In the genomic region with DNA sequence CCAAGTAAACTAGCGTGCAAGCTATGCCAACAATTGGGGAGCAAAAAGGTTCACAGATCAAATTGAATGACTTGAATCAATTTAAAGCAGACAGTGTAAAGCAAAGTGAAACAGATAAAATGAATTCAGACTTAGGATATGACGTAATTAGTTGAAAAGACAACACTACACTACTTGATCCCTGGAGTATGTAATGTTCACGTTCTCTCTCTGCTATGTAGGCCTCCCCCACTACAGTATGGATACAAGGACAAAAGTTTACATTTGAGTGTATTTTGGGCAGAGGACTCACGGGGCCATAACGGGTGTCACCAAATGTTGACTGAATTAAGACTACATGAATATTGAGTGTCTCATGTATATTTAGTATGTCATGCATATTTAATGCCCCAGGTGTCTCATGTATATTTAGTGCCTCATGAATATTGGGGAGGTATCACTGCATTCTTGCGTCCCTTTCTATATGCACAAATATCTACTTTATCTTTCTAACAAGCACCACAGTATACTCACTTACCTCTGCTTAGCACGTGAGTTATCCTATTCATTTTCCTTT, we compare ENCODE assay signal across 27 cellular contexts. TPM values are rescaled to one million over a fixed set of nuclear protein-coding genes. Genes with fewer than 3 reads are reported as not detected.
A peak's percentile ranks its signal among the peaks of the same experiment; 100 is the strongest.
DNase-seq lines count a peak whose midpoint lies in the region; ATAC-seq and TF ChIP-seq lines count a peak whose summit lies in the region.
"Had no signal": no experiment of that assay in that cellular context is flagged by ENCODE, and none has a peak within 500 bp of the region (broad histone marks: within the 10 kb centered on the region; RNA-seq: fewer than 3 reads in every experiment).

No MANE protein-coding gene starts in this region.

- H3K4me2 ChIP-seq in SK-N-SH, result no peak overlapping the region; the same call in 1 of the 2 replicates
- H3K4me2 ChIP-seq: A549 had no signal

- H4K20me1 ChIP-seq in SK-N-SH (ENCODE audit: insufficient read depth), result no peaks in the 10 kb centered on the region

- H3K36me3 ChIP-seq in SK-N-SH (replicated peaks in 1 of 2; ENCODE audit: control insufficient read depth in 1 of 2, insufficient read depth in 2 of 2, low read length in 1 of 2), result no peaks in the 10 kb centered on the region
- H3K36me3 ChIP-seq in HEK293 (ENCODE audit: control insufficient read depth in 2 of 2, insufficient read depth in 1 of 2, low read length in 2 of 2), result no peaks in the 10 kb centered on the region
- H3K36me3 ChIP-seq: MG63, Peyer's patch had no signal

- H3K9ac ChIP-seq in SK-N-SH, result no peak overlapping the region

- in situ Hi-C loops in SK-MEL-5 (cut with HindIII; ENCODE audit: low pct_unique_long_range_greater_than_20kb, low sequenced_read_pairs), result no loop called here

- H3K4me3 ChIP-seq in SK-N-SH (ENCODE audit: low read depth in 2 of 2, low read length in 1 of 2), result no peak overlapping the region
- H3K4me3 ChIP-seq in HEK293 (ENCODE audit: low read depth, low read length), result no peak overlapping the region
- H3K4me3 ChIP-seq: A549, MG63, Peyer's patch had no signal

- H3K9me2 ChIP-seq in SK-N-SH, result no peaks in the 10 kb centered on the region

- no peak for TF ChIP-seq RAD21 in SK-N-SH (IDR thresholded peaks at IDR 0.05; ENCODE audit: low read length)

- DNase-seq in SK-N-SH (no peak), SK-MEL-5 (ENCODE audit: low read depth, low spot score) (peak; percentile 11), NCI-H1092 (lab: John Stamatoyannopoulos, UW) (no peak)
- no peak for DNase-seq in stimulated activated CD4-positive, alpha-beta T cell treated with anti-CD3 and anti-CD28 coated beads, Interleukin-4, amount 100 ng/mL, for 1 hour
- DNase-seq: C1 segment of cervical spinal cord; Caco-2; CD8-positive, alpha-beta T cell; EL; GDM1; KG1; MG63; NCI-H1417; NCI-H187; NCI-H2081 treated with DMSO at 0.1 percent for 48 hours; NCI-H2171 treated with DMSO at 0.1 percent for 48 hours; NCI-H345; NCI-H524 treated with DMSO at 0.1 percent for 48 hours; OCI-M1; Peyer's patch; SIG-M5 had no signal

- H3F3A ChIP-seq in SK-N-SH (replicated peaks; ENCODE audit: insufficient read depth), result no peaks in the 10 kb centered on the region

- H3K27me3 ChIP-seq in SK-N-SH (ENCODE audit: insufficient read depth), result no peaks in the 10 kb centered on the region
- H3K27me3 ChIP-seq: MG63, Peyer's patch had no signal

- TF ChIP-seq CTCF in SK-N-SH (IDR thresholded peaks at IDR 0.05), result no peak
- no peak for TF ChIP-seq CTCF in HEK293 (tag by site-specific recombination; IDR thresholded peaks at IDR 0.05)

- no peaks in the 10 kb centered on the region for H3K79me2 ChIP-seq in SK-N-SH (ENCODE audit: insufficient read depth)

- H3K27ac ChIP-seq in SK-N-SH (ENCODE audit: low read depth in 2 of 2, low read length in 1 of 2) (no peak overlapping the region), HEK293 (ENCODE audit: extremely low read depth, low read depth, low read length) (no peak overlapping the region)
- H3K27ac ChIP-seq: A549, HL-60, Peyer's patch had no signal

- POLR2A ChIA-PET in SK-N-SH (lab: Yijun Ruan, JAX) (no interaction called here), HEK293 (lab: Yijun Ruan, JAX) (no interaction called here)

- CTCF ChIA-PET in SK-N-SH (lab: Yijun Ruan, JAX) (no interaction called here), HEK293 (lab: Yijun Ruan, JAX) (interaction anchor here (0.6 kb wide), 1 partner anchor 54 kb away, joined by 5 read pairs; no protein-coding TSS in a partner anchor)

- no peak for TF ChIP-seq EP300 in SK-N-SH (IDR thresholded peaks at IDR 0.05; ENCODE audit: borderline replicate concordance in 1 of 2, low read depth in 1 of 2, low read length in 1 of 2)

- no peaks in the 10 kb centered on the region; the same call in 1 of the 2 replicates for H3K9me3 ChIP-seq in SK-N-SH
- no peaks in the 10 kb centered on the region for H3K9me3 ChIP-seq in HEK293 (ENCODE audit: control insufficient read depth, insufficient read depth, low read depth, low read length)
- H3K9me3 ChIP-seq: A549, Caco-2, MG63, Peyer's patch had no signal

- H2AFZ ChIP-seq in SK-N-SH (ENCODE audit: low read depth), result peak overlapping the region; percentile 35; the same call in 1 of the 2 replicates

- no peaks in the 10 kb centered on the region for H3K4me1 ChIP-seq in SK-N-SH (ENCODE audit: control insufficient read depth in 1 of 2, insufficient read depth in 2 of 2, low read depth in 1 of 2, low read length in 1 of 2)
- H3K4me1 ChIP-seq in HEK293 (ENCODE audit: control insufficient read depth, insufficient read depth, low read length), result no peaks in the 10 kb centered on the region
- H3K4me1 ChIP-seq: A549, Caco-2, Peyer's patch had no signal

- 20% methylated on average over 7 of the region's 7 CpGs for WGBS in SK-N-SH (ENCODE audit: low lambda C conversion rate)

- ATAC-seq in SK-N-SH treated with all-trans-retinoic acid at 6 μM for 48 hours, result no peak; the same call in 2 of the 3 replicates
- no peak for ATAC-seq in GM18870 (IDR thresholded peaks at IDR 0.05; ENCODE audit: unreplicated experiment)
- ATAC-seq: A549; CD8-positive, alpha-beta T cell had no signal

TF ChIP-seq in SK-N-SH, 30 proteins besides CTCF, POLR2A, EP300 and RAD21 (continues in another document):
- TF ChIP-seq FOXM1 (IDR thresholded peaks at IDR 0.05; ENCODE audit: low read depth), result no peak

TF ChIP-seq in SK-N-SH treated with all-trans-retinoic acid at 6 μM for 48 hours, 23 proteins besides CTCF, POLR2A, EP300 and RAD21 (continues in another document):
- TF ChIP-seq ZNF70 (CRISPR knock-in tag; IDR thresholded peaks at IDR 0.05) (no peak), ZNF565 (CRISPR knock-in tag; conservative IDR thresholded peaks at IDR 0.05; ENCODE audit: low read depth) (no peak), ZNF8 (CRISPR knock-in tag; IDR thresholded peaks at IDR 0.05) (no peak), ESRRG (CRISPR knock-in tag; IDR thresholded peaks at IDR 0.05) (no peak), OSR1 (CRISPR knock-in tag; IDR thresholded peaks at IDR 0.05) (no peak), ZFP3 (CRISPR knock-in tag; IDR thresholded peaks at IDR 0.05) (no peak), RARB (CRISPR knock-in tag; IDR thresholded peaks at IDR 0.05) (no peak), GLIS3 (CRISPR knock-in tag; IDR thresholded peaks at IDR 0.05) (no peak)
- TF ChIP-seq, protein P1, sequence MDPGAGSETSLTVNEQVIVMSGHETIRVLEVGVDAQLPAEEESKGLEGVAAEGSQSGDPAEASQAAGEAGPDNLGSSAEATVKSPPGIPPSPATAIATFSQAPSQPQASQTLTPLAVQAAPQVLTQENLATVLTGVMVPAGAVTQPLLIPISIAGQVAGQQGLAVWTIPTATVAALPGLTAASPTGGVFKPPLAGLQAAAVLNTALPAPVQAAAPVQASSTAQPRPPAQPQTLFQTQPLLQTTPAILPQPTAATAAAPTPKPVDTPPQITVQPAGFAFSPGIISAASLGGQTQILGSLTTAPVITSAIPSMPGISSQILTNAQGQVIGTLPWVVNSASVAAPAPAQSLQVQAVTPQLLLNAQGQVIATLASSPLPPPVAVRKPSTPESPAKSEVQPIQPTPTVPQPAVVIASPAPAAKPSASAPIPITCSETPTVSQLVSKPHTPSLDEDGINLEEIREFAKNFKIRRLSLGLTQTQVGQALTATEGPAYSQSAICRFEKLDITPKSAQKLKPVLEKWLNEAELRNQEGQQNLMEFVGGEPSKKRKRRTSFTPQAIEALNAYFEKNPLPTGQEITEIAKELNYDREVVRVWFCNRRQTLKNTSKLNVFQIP (CRISPR knock-in tag; IDR thresholded peaks at IDR 0.05; ENCODE audit: borderline replicate concordance, low read depth), result no peak

TF ChIP-seq in HEK293, 187 proteins besides CTCF, POLR2A, EP300 and RAD21:
- TF ChIP-seq, protein P2, sequence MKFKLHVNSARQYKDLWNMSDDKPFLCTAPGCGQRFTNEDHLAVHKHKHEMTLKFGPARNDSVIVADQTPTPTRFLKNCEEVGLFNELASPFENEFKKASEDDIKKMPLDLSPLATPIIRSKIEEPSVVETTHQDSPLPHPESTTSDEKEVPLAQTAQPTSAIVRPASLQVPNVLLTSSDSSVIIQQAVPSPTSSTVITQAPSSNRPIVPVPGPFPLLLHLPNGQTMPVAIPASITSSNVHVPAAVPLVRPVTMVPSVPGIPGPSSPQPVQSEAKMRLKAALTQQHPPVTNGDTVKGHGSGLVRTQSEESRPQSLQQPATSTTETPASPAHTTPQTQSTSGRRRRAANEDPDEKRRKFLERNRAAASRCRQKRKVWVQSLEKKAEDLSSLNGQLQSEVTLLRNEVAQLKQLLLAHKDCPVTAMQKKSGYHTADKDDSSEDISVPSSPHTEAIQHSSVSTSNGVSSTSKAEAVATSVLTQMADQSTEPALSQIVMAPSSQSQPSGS (tag by site-specific recombination; IDR thresholded peaks at IDR 0.05; ENCODE audit: low read depth), result peak; percentile 68; the same call in 1 of the 2 replicates
- TF ChIP-seq ZBTB7A (tag by site-specific recombination; IDR thresholded peaks at IDR 0.05; ENCODE audit: low read depth) (no peak), YY1 (tag by site-specific recombination; IDR thresholded peaks at IDR 0.05) (no peak)
- TF ChIP-seq, protein P3, sequence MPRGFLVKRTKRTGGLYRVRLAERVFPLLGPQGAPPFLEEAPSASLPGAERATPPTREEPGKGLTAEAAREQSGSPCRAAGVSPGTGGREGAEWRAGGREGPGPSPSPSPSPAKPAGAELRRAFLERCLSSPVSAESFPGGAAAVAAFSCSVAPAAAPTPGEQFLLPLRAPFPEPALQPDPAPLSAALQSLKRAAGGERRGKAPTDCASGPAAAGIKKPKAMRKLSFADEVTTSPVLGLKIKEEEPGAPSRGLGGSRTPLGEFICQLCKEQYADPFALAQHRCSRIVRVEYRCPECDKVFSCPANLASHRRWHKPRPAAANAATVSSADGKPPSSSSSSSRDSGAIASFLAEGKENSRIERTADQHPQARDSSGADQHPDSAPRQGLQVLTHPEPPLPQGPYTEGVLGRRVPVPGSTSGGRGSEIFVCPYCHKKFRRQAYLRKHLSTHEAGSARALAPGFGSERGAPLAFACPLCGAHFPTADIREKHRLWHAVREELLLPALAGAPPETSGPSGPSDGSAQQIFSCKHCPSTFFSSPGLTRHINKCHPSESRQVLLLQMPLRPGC (tag by site-specific recombination; IDR thresholded peaks at IDR 0.05), result no peak

RNA-seq across cellular contexts. Expression of a gene that starts 44.5 kb away (rescaled TPM):
- 0.13 and 0.19 TPM in 2 replicates for polyA plus RNA-seq in SK-N-SH (2012; rRNA removed)
- polyA plus RNA-seq in SK-N-SH (2012; cell fraction: cytosol; rRNA removed), result 0.12 and 0.22 TPM in 2 replicates
- polyA plus RNA-seq in SK-N-SH (2012; cell fraction: nucleus; rRNA removed), result 0.90 and 1.8 TPM in 2 replicates
- not detected in 2 replicates for total RNA-seq in SK-MEL-5 (2014; rRNA removed; shearing (Covaris generic))
- polyA plus RNA-seq in SK-MEL-5 (2015; cell fraction: cytosol; rRNA removed), result not detected in 2 replicates
- polyA plus RNA-seq in SK-MEL-5 (2015; cell fraction: nucleus; rRNA removed), result not detected in 2 replicates
- total RNA-seq: Caco-2; CD8-positive, alpha-beta T cell; H1; T-helper 2 cell treated with Interferon-gamma antibody and Interleukin-4, amounts not matched to agents 100 ng/mL and 5 ng/mL, for 36 hours had no signal
- polyA plus RNA-seq: A549, H1 had no signal
